Comparison of ENCODE assay signal across 8 cellular contexts in genomic region chr12:55142896-55143870, GRCh38. TPM values are rescaled to one million over a fixed set of nuclear protein-coding genes. Genes with fewer than 3 reads are reported as not detected.
A peak's percentile ranks its signal among the peaks of the same experiment; 100 is the strongest.
DNase-seq lines count a peak whose midpoint lies in the region; ATAC-seq and TF ChIP-seq lines count a peak whose summit lies in the region.

No MANE protein-coding gene starts in this region.

- no peaks in the 10 kb centered on the region for H3K79me2 ChIP-seq in neural cell (replicated peaks; ENCODE audit: insufficient read depth, low read length)

- ATAC-seq in GM18867 (IDR thresholded peaks at IDR 0.05; ENCODE audit: unreplicated experiment) (peak; percentile 42), HG03025 (IDR thresholded peaks at IDR 0.05; ENCODE audit: low FRiP score, unreplicated experiment) (no peak)
- ATAC-seq in activated CD4-positive, alpha-beta T cell treated with anti-CD3 and anti-CD28 coated beads for 36 hours, result no peak

- H3K4me3 Mint-ChIP-seq in activated CD4-positive, alpha-beta T cell treated with anti-CD3 and anti-CD28 coated beads for 36 hours, result no peak overlapping the region

- TF ChIP-seq CTCF in C4-2B (conservative IDR thresholded peaks at IDR 0.05) (peak; percentile 90), neural cell (IDR thresholded peaks at IDR 0.05; ENCODE audit: poor library complexity, severe bottlenecking) (peak; percentile 70)

- intact Hi-C loops in activated CD4-positive, alpha-beta T cell treated with anti-CD3 and anti-CD28 coated beads for 36 hours (cut with DNase I, micrococcal nuclease), result loop anchor here (2.0 to 10.0 kb wide), 6 partner anchors 70 to 440 kb away; no protein-coding TSS in a partner anchor

- H3K27me3 Mint-ChIP-seq in activated CD4-positive, alpha-beta T cell treated with anti-CD3 and anti-CD28 coated beads for 36 hours, result peaks cover 10% of the 10 kb centered on the region

- H3K27ac ChIP-seq in C4-2B (no peak overlapping the region), neural cell (ENCODE audit: low read length) (no peak overlapping the region)

- no peaks in the 10 kb centered on the region for H3K9me3 ChIP-seq in neural cell (ENCODE audit: low read length)

- H3K27ac Mint-ChIP-seq in activated CD4-positive, alpha-beta T cell treated with anti-CD3 and anti-CD28 coated beads for 36 hours, result no peak overlapping the region

- POLR2A ChIA-PET in activated CD4-positive, alpha-beta T cell treated with anti-CD3 and anti-CD28 coated beads for 36 hours (lab: Charles Lee), result no interaction called here

- H3K36me3 ChIP-seq in neural cell (ENCODE audit: insufficient read depth, low read length), result no peaks in the 10 kb centered on the region

- peaks cover 4% of the 10 kb centered on the region for H3K4me1 Mint-ChIP-seq in activated CD4-positive, alpha-beta T cell treated with anti-CD3 and anti-CD28 coated beads for 36 hours

- H2AFZ ChIP-seq in neural cell (ENCODE audit: low read depth, low read length), result no peak overlapping the region

- no peak overlapping the region for H3K9ac ChIP-seq in neural cell (ENCODE audit: low read length)

- CTCF ChIA-PET in activated CD4-positive, alpha-beta T cell treated with anti-CD3 and anti-CD28 coated beads for 36 hours (lab: Charles Lee), result interaction anchor here (0.6 to 1.5 kb wide), 9 partner anchors 10 to 442 kb away, joined by 3 to 8 read pairs (median 3); no protein-coding TSS in a partner anchor

- H3K27me3 ChIP-seq in neural cell (ENCODE audit: insufficient read depth, low read depth, low read length), result no peaks in the 10 kb centered on the region

- no peaks in the 10 kb centered on the region for H3F3A ChIP-seq in neural cell (ENCODE audit: insufficient read depth, low read length, poor library complexity, severe bottlenecking)

- no peak overlapping the region for H3K4me2 ChIP-seq in neural cell (ENCODE audit: low read length)

- peak; percentile 63 for TF ChIP-seq RAD21 in neural cell (conservative IDR thresholded peaks at IDR 0.05)

- H3K36me3 Mint-ChIP-seq in activated CD4-positive, alpha-beta T cell treated with anti-CD3 and anti-CD28 coated beads for 36 hours (ENCODE audit: low read depth), result no peaks in the 10 kb centered on the region

- no peaks in the 10 kb centered on the region for H3K9me3 Mint-ChIP-seq in activated CD4-positive, alpha-beta T cell treated with anti-CD3 and anti-CD28 coated beads for 36 hours (ENCODE audit: low read depth)

- peak; percentile 3 for DNase-seq in NCI-H2107 (lab: John Stamatoyannopoulos, UW)
- peak; percentile 66 for DNase-seq in activated CD4-positive, alpha-beta T cell treated with anti-CD3 and anti-CD28 coated beads for 36 hours
- peak; percentile 23 for DNase-seq in epidermal melanocyte (ENCODE audit: insufficient read length, low spot score)
- DNase-seq in OCI-M2 (lab: John Stamatoyannopoulos, UW; ENCODE audit: unreplicated experiment), result no peak

- no peaks in the 10 kb centered on the region for H3K9me2 ChIP-seq in neural cell (ENCODE audit: insufficient read depth, low read length)

- H4K20me1 ChIP-seq in neural cell (ENCODE audit: insufficient read depth), result no peaks in the 10 kb centered on the region

- no peak overlapping the region for H3K4me3 ChIP-seq in neural cell (ENCODE audit: low read length)

- no peak for TF ChIP-seq EP300 in neural cell (conservative IDR thresholded peaks at IDR 0.05; ENCODE audit: poor library complexity, severe bottlenecking)

TF ChIP-seq in neural cell, 6 proteins besides CTCF, POLR2A, EP300 and RAD21:
- no peak for TF ChIP-seq EZH2 (IDR thresholded peaks at IDR 0.05; ENCODE audit: borderline replicate concordance, insufficient read depth, low read length, poor library complexity, severe bottlenecking)
- TF ChIP-seq SMC3 (conservative IDR thresholded peaks at IDR 0.05; ENCODE audit: poor library complexity), result peak; percentile 77
- TF ChIP-seq POLR2AphosphoS5 (IDR thresholded peaks at IDR 0.05), result no peak
- no peak for TF ChIP-seq TAF1 (IDR thresholded peaks at IDR 0.05; ENCODE audit: low read depth)

RNA-seq across cellular contexts. Expression of gene OR9K2, which starts 17.0 kb away (rescaled TPM):
- not detected for total RNA-seq in activated CD4-positive, alpha-beta T cell treated with anti-CD3 and anti-CD28 coated beads for 36 hours
- polyA plus RNA-seq in neural cell, result not detected in 2 replicates
- polyA minus RNA-seq in neural cell, result not detected in 2 replicates
